22 cellular contexts compared by ENCODE assay signal in genomic region chr9:113238202-113238858, GRCh38. TPM values are rescaled to one million over a fixed set of nuclear protein-coding genes. Genes with fewer than 3 reads are reported as not detected.
DNase-seq lines count a peak whose midpoint lies in the region; ATAC-seq, FAIRE-seq and TF ChIP-seq lines count a peak whose summit lies in the region.
"Had no signal": no experiment of that assay in that cellular context is flagged by ENCODE, and none has a peak within 500 bp of the region (broad histone marks: within the 10 kb centered on the region; RNA-seq: fewer than 3 reads in every experiment).

No MANE protein-coding gene starts in this region.

- POLR2A ChIA-PET in Panc1 (lab: Charles Lee) (no interaction called here), endothelial cell of umbilical vein (lab: Charles Lee) (no interaction called here)

- H3K9me3 ChIP-seq in BLaER1 (no peaks in the 10 kb centered on the region), Panc1 (ENCODE audit: control insufficient read depth, insufficient read depth, low read depth, low read length) (no peaks in the 10 kb centered on the region), endothelial cell of umbilical vein (replicated peaks; ENCODE audit: control insufficient read depth, insufficient read depth, low read length) (no peaks in the 10 kb centered on the region)

- dilution Hi-C loops in endothelial cell of umbilical vein (cut with MboI; ENCODE audit: extremely low pct_ligation_motif_present, low sequenced_read_pairs), result no loop called here

- peak; percentile 51 to 59 for ATAC-seq in activated naive CD4-positive, alpha-beta T cell treated with anti-CD3 and anti-CD28 coated beads, Interleukin-2, amount 50 U/mL, for 72 hours
- no peak for ATAC-seq in Panc1
- ATAC-seq: HCT116 had no signal

- BruUV-seq in Panc1 (replicated peaks; lab: Mats Ljungman, UMichigan) (TSS peak; percentile 26), endothelial cell of umbilical vein (replicated peaks; lab: Mats Ljungman, UMichigan) (no TSS peak)

- intact Hi-C loops in Panc1 (cut with micrococcal nuclease; ENCODE audit: unreplicated experiment) (no loop called here), endothelial cell of umbilical vein (cut with micrococcal nuclease) (no loop called here), posterior vena cava (cut with DNase I) (no loop called here)

- H3K27ac ChIP-seq in BLaER1 (no peak overlapping the region), Panc1 (ENCODE audit: low read length) (no peak overlapping the region), endothelial cell of umbilical vein (ENCODE audit: insufficient read depth, low read depth, low read length) (no peak overlapping the region)
- H3K27ac ChIP-seq: 22Rv1 had no signal

- H3K36me3 Mint-ChIP-seq in activated naive CD4-positive, alpha-beta T cell treated with anti-CD3 and anti-CD28 coated beads, Interleukin-2, amount 50 U/mL, for 72 hours, result no peaks in the 10 kb centered on the region

- no peaks in the 10 kb centered on the region for H3K27me3 ChIP-seq in BLaER1
- H3K27me3 ChIP-seq in Panc1 (ENCODE audit: control insufficient read depth, insufficient read depth, low read length), result no peaks in the 10 kb centered on the region
- H3K27me3 ChIP-seq in endothelial cell of umbilical vein (ENCODE audit: control insufficient read depth in 2 of 2, insufficient read depth in 2 of 2, low read length in 2 of 2), result no peaks in the 10 kb centered on the region

- no peak overlapping the region for H3K27ac Mint-ChIP-seq in activated naive CD4-positive, alpha-beta T cell treated with anti-CD3 and anti-CD28 coated beads, Interleukin-2, amount 50 U/mL, for 72 hours
- H3K27ac Mint-ChIP-seq: B cell; CD4-positive, alpha-beta memory T cell; H9 had no signal

- TF ChIP-seq CTCF in Panc1 (IDR thresholded peaks at IDR 0.05) (no peak), endothelial cell of umbilical vein (IDR thresholded peaks at IDR 0.05; ENCODE audit: extremely low read depth in 1 of 2, insufficient read depth in 1 of 2, low read depth in 1 of 2, low read length in 2 of 2) (no peak)

- H2AFZ ChIP-seq in endothelial cell of umbilical vein (ENCODE audit: low read depth, low read length), result no peak overlapping the region

- in situ Hi-C loops in Panc1 (cut with HindIII; ENCODE audit: low pct_unique_long_range_greater_than_20kb, low sequenced_read_pairs), result no loop called here

- H3K4me2 ChIP-seq in BLaER1 (peak overlapping the region; percentile 61), endothelial cell of umbilical vein (ENCODE audit: insufficient read depth, low read length) (no peak overlapping the region)

- TF ChIP-seq POLR2A in endothelial cell of umbilical vein (IDR thresholded peaks at IDR 0.05; ENCODE audit: low read depth, low read length), result no peak

- H4K20me1 ChIP-seq in BLaER1, result no peaks in the 10 kb centered on the region
- no peaks in the 10 kb centered on the region for H4K20me1 ChIP-seq in endothelial cell of umbilical vein (replicated peaks; ENCODE audit: control insufficient read depth, extremely low read depth, insufficient read depth, low read length)

- H3K9ac ChIP-seq in BLaER1, result no peak overlapping the region
- H3K9ac ChIP-seq in endothelial cell of umbilical vein (replicated peaks; ENCODE audit: extremely low read depth, insufficient read depth, low read length), result no peak overlapping the region

- no peaks in the 10 kb centered on the region for H3K9me1 ChIP-seq in endothelial cell of umbilical vein (replicated peaks; ENCODE audit: control insufficient read depth, extremely low read depth, insufficient read depth, low read length)

- peak; percentile 50 for FAIRE-seq in endothelial cell of umbilical vein (lab: Jason Lieb, UNC)
- FAIRE-seq: A204.1, GM12892, H1 had no signal

- H3K4me3 ChIP-seq in BLaER1, result no peak overlapping the region
- H3K4me3 ChIP-seq in Panc1 (ENCODE audit: low read depth in 2 of 2, low read length in 2 of 2), result no peak overlapping the region
- no peak overlapping the region for H3K4me3 ChIP-seq in endothelial cell of umbilical vein (replicated peaks in 1 of 3; ENCODE audit: insufficient read depth in 1 of 3, low read depth in 1 of 3, low read length in 3 of 3)

- CTCF ChIA-PET in Panc1 (lab: Charles Lee) (no interaction called here), endothelial cell of umbilical vein (lab: Charles Lee) (no interaction called here)

- H3K4me1 ChIP-seq in BLaER1, result peaks cover 47% of the 10 kb centered on the region
- no peaks in the 10 kb centered on the region for H3K4me1 ChIP-seq in Panc1 (ENCODE audit: control insufficient read depth, insufficient read depth, low read length)
- peaks cover 5% of the 10 kb centered on the region for H3K4me1 ChIP-seq in endothelial cell of umbilical vein (ENCODE audit: control insufficient read depth, extremely low read depth, insufficient read depth, low read length)

- no peaks in the 10 kb centered on the region for H3K9me3 Mint-ChIP-seq in activated naive CD4-positive, alpha-beta T cell treated with anti-CD3 and anti-CD28 coated beads, Interleukin-2, amount 50 U/mL, for 72 hours
- H3K9me3 Mint-ChIP-seq: H9 had no signal

- H3K79me2 ChIP-seq in endothelial cell of umbilical vein (ENCODE audit: control insufficient read depth, insufficient read depth, low read length), result no peaks in the 10 kb centered on the region

- no peak for DNase-seq in activated naive CD4-positive, alpha-beta T cell treated with anti-CD3 and anti-CD28 coated beads, Interleukin-2, amount 50 U/mL, for 72 hours (ENCODE audit: low spot score in 2 of 2)
- DNase-seq in activated naive CD4-positive, alpha-beta T cell treated with Interleukin-2 at 50 U/mL for 16 hours, result no peak
- no peak for DNase-seq in Panc1 (ENCODE audit: low read depth, low spot score)
- no peak for DNase-seq in endothelial cell of umbilical vein (ENCODE audit: low read depth, low spot score)
- no peak for DNase-seq in NCI-H774 (lab: John Stamatoyannopoulos, UW)
- DNase-seq in posterior vena cava (ENCODE audit: low spot score), result no peak
- no peak for DNase-seq in stimulated activated CD4-positive, alpha-beta T cell treated with anti-CD3 and anti-CD28 coated beads, Interleukin-2, amount 100 ng/mL, for 48 hours
- DNase-seq: C1 segment of cervical spinal cord; Calu3; CD4-positive, alpha-beta memory T cell; COR-L47; DMS53; DMS79 treated with DMSO at 0.1 percent for 48 hours; GF-D8; H9 had no signal

- H3K36me3 ChIP-seq in BLaER1 (no peaks in the 10 kb centered on the region), Panc1 (ENCODE audit: control insufficient read depth, insufficient read depth, low read length) (no peaks in the 10 kb centered on the region), endothelial cell of umbilical vein (ENCODE audit: control insufficient read depth in 2 of 2, extremely low read depth in 1 of 2, insufficient read depth in 2 of 2, low read length in 2 of 2) (peaks cover 0 to 2% of the 10 kb centered on the region in 2 experiments)

RNA-seq across cellular contexts. Expression of gene SLC31A1, which starts 17.0 kb away (rescaled TPM):
- 10 to 100 TPM; 11.5 to 14.8 TPM for total RNA-seq in activated naive CD4-positive, alpha-beta T cell treated with anti-CD3 and anti-CD28 coated beads, Interleukin-2, amount 50 U/mL, for 72 hours
- total RNA-seq in Panc1 (2021; ENCODE audit: unreplicated experiment) (17.6 TPM), endothelial cell of umbilical vein (20.8 and 22.7 TPM in 2 replicates), posterior vena cava (10 to 100 TPM; 15.0 to 15.2 TPM)
- polyA plus RNA-seq in Panc1 (2012; ENCODE audit: insufficient read length), result 10.7 TPM
- polyA plus RNA-seq in endothelial cell of umbilical vein, result 11.3 and 13.5 TPM in 2 replicates
- 13.5 and 14.7 TPM in 2 replicates for polyA plus RNA-seq in endothelial cell of umbilical vein (2011; cell fraction: cytosol; rRNA removed)
- 4.1 and 5.5 TPM in 2 replicates for polyA plus RNA-seq in endothelial cell of umbilical vein (2011; cell fraction: nucleus; rRNA removed)
- 23.8 and 24.1 TPM in 2 replicates for polyA plus RNA-seq in endothelial cell of umbilical vein (2012)
- 19.5 and 20.4 TPM in 2 replicates for polyA minus RNA-seq in endothelial cell of umbilical vein
- 16.5 TPM for polyA minus RNA-seq in endothelial cell of umbilical vein (2011; cell fraction: cytosol; rRNA and poly(A)+ RNA removed)
- polyA minus RNA-seq in endothelial cell of umbilical vein (2011; cell fraction: nucleus; rRNA and poly(A)+ RNA removed), result 5.2 and 6.4 TPM in 2 replicates

RNA-seq across cellular contexts. Expression of gene FKBP15, which starts 17.3 kb away (rescaled TPM):
- 10 to 100 TPM; 12.5 to 45.6 TPM for total RNA-seq in activated naive CD4-positive, alpha-beta T cell treated with anti-CD3 and anti-CD28 coated beads, Interleukin-2, amount 50 U/mL, for 72 hours
- total RNA-seq in Panc1 (2021; ENCODE audit: unreplicated experiment) (17.6 TPM), endothelial cell of umbilical vein (24.6 and 26.8 TPM in 2 replicates), posterior vena cava (10 to 100 TPM; 25.5 to 29.7 TPM)
- polyA plus RNA-seq in Panc1 (2012; ENCODE audit: insufficient read length), result 12.8 TPM
- polyA plus RNA-seq in endothelial cell of umbilical vein, result 16.8 and 24.7 TPM in 2 replicates
- polyA plus RNA-seq in endothelial cell of umbilical vein (2011; cell fraction: cytosol; rRNA removed), result 18.5 and 19.9 TPM in 2 replicates
- polyA plus RNA-seq in endothelial cell of umbilical vein (2011; cell fraction: nucleus; rRNA removed), result 54.7 and 64.3 TPM in 2 replicates
- polyA plus RNA-seq in endothelial cell of umbilical vein (2012), result 22.2 and 25.2 TPM in 2 replicates
- 60.2 and 61.6 TPM in 2 replicates for polyA minus RNA-seq in endothelial cell of umbilical vein
- polyA minus RNA-seq in endothelial cell of umbilical vein (2011; cell fraction: cytosol; rRNA and poly(A)+ RNA removed), result 22.2 TPM
- 40.1 and 49.2 TPM in 2 replicates for polyA minus RNA-seq in endothelial cell of umbilical vein (2011; cell fraction: nucleus; rRNA and poly(A)+ RNA removed)

RNA-seq across cellular contexts. Expression of gene CDC26, which starts 37.0 kb away (rescaled TPM):
- total RNA-seq in activated naive CD4-positive, alpha-beta T cell treated with anti-CD3 and anti-CD28 coated beads, Interleukin-2, amount 50 U/mL, for 72 hours, result 10 to 100 TPM; 40.3 to 47.7 TPM
- total RNA-seq in Panc1 (2021; ENCODE audit: unreplicated experiment) (19.4 TPM), endothelial cell of umbilical vein (36.9 and 37.5 TPM in 2 replicates), posterior vena cava (10 to 100 TPM; 24.5 to 32.3 TPM)
- polyA plus RNA-seq in Panc1 (2012; ENCODE audit: insufficient read length), result 13.6 TPM
- polyA plus RNA-seq in endothelial cell of umbilical vein, result 17.6 and 25.7 TPM in 2 replicates
- polyA plus RNA-seq in endothelial cell of umbilical vein (2011; cell fraction: cytosol; rRNA removed), result 37.8 and 38.3 TPM in 2 replicates
- 14.9 and 23.6 TPM in 2 replicates for polyA plus RNA-seq in endothelial cell of umbilical vein (2011; cell fraction: nucleus; rRNA removed)
- polyA plus RNA-seq in endothelial cell of umbilical vein (2012), result 55.8 and 60.6 TPM in 2 replicates
- 16.8 and 18.9 TPM in 2 replicates for polyA minus RNA-seq in endothelial cell of umbilical vein
- 10.1 TPM for polyA minus RNA-seq in endothelial cell of umbilical vein (2011; cell fraction: cytosol; rRNA and poly(A)+ RNA removed)
- polyA minus RNA-seq in endothelial cell of umbilical vein (2011; cell fraction: nucleus; rRNA and poly(A)+ RNA removed), result 3.6 and 6.0 TPM in 2 replicates

RNA-seq across cellular contexts. Expression of gene PRPF4, which starts 37.1 kb away (rescaled TPM):
- total RNA-seq in activated naive CD4-positive, alpha-beta T cell treated with anti-CD3 and anti-CD28 coated beads, Interleukin-2, amount 50 U/mL, for 72 hours, result 10 to 100 TPM; 45.2 to 50.3 TPM
- total RNA-seq in Panc1 (2021; ENCODE audit: unreplicated experiment) (28.9 TPM), endothelial cell of umbilical vein (24.2 and 25.8 TPM in 2 replicates), posterior vena cava (10 to 100 TPM; 13.7 TPM)
- 20.7 TPM for polyA plus RNA-seq in Panc1 (2012; ENCODE audit: insufficient read length)
- polyA plus RNA-seq in endothelial cell of umbilical vein, result 10.0 and 12.9 TPM in 2 replicates
- 18.6 and 20.8 TPM in 2 replicates for polyA plus RNA-seq in endothelial cell of umbilical vein (2011; cell fraction: cytosol; rRNA removed)
- polyA plus RNA-seq in endothelial cell of umbilical vein (2011; cell fraction: nucleus; rRNA removed), result 13.3 and 15.2 TPM in 2 replicates
- polyA plus RNA-seq in endothelial cell of umbilical vein (2012), result 29.0 and 37.2 TPM in 2 replicates
- 12.5 and 16.4 TPM in 2 replicates for polyA minus RNA-seq in endothelial cell of umbilical vein
- polyA minus RNA-seq in endothelial cell of umbilical vein (2011; cell fraction: cytosol; rRNA and poly(A)+ RNA removed), result 18.4 TPM
- 4.9 and 10.3 TPM in 2 replicates for polyA minus RNA-seq in endothelial cell of umbilical vein (2011; cell fraction: nucleus; rRNA and poly(A)+ RNA removed)
